ENCODE assay signal across 8 cellular contexts in genomic region chrX:71283409-71284143, GRCh38. TPM values are rescaled to one million over a fixed set of nuclear protein-coding genes. Genes with fewer than 3 reads are reported as not detected.
DNase-seq lines count a peak whose midpoint lies in the region; ATAC-seq and TF ChIP-seq lines count a peak whose summit lies in the region.

TSS of gene NONO (plus strand) at chrX:71283635. CDS start at chrX:71290638, 7,003 bp downstream.

- H3K27me3 Mint-ChIP-seq in T-helper 17 cell (no peaks in the 10 kb centered on the region), progenitor cell of endocrine pancreas (no peaks in the 10 kb centered on the region)

- H3K36me3 ChIP-seq in left ventricle myocardium inferior = no peaks in the 10 kb centered on the region

- H3K36me3 Mint-ChIP-seq in T-helper 17 cell (ENCODE audit: low read depth) (peaks cover 2% of the 10 kb centered on the region), progenitor cell of endocrine pancreas (ENCODE audit: insufficient read depth) (peaks cover 8% of the 10 kb centered on the region)

- intact Hi-C loops in left ventricle myocardium inferior (cut with micrococcal nuclease) = no loop called here

- in situ Hi-C loops in GM13977 (cut with MboI; ENCODE audit: low pct_unique_long_range_greater_than_20kb, low sequenced_read_pairs, unreplicated experiment) = no loop called here

- H3K4me3 Mint-ChIP-seq in T-helper 17 cell (peak within 1 kb of the TSS; percentile 98), progenitor cell of endocrine pancreas (ENCODE audit: low read depth) (peak within 1 kb of the TSS; percentile 98)

- H3K9me3 ChIP-seq in T-helper 17 cell (ENCODE audit: control insufficient read depth, low read length, poor library complexity, severe bottlenecking) (no peaks in the 10 kb centered on the region), left ventricle myocardium inferior (replicated peaks) (no peaks in the 10 kb centered on the region)

- TF ChIP-seq CTCF in GM13977 (IDR thresholded peaks at IDR 0.05; ENCODE audit: extremely low read depth, insufficient read depth, missing control alignments) (peak; percentile 5), left ventricle myocardium inferior (IDR thresholded peaks at IDR 0.05; ENCODE audit: borderline replicate concordance) (no peak), progenitor cell of endocrine pancreas (IDR thresholded peaks at IDR 0.05; ENCODE audit: unreplicated experiment) (peak; percentile 11)

- peak within 1 kb of the TSS; percentile 76 for H3K4me3 ChIP-seq in left ventricle myocardium inferior

- peaks cover 18% of the 10 kb centered on the region for H3K9me3 Mint-ChIP-seq in progenitor cell of endocrine pancreas (ENCODE audit: low read depth)

- H3K27ac ChIP-seq in left ventricle myocardium inferior (replicated peaks) = peak within 1 kb of the TSS; percentile 92

- peak within 1 kb of the TSS; percentile 98 for H3K27ac Mint-ChIP-seq in T-helper 17 cell
- peak within 1 kb of the TSS; percentile 100 for H3K27ac Mint-ChIP-seq in progenitor cell of endocrine pancreas

- H3K4me1 Mint-ChIP-seq in T-helper 17 cell (peaks cover 4% of the 10 kb centered on the region), progenitor cell of endocrine pancreas (ENCODE audit: low read depth) (peaks cover 4% of the 10 kb centered on the region)

- peak; percentile 79 for ATAC-seq in HG02884 (IDR thresholded peaks at IDR 0.05; ENCODE audit: unreplicated experiment)
- ATAC-seq in T-helper 17 cell = peak; percentile 87

- H3K4me1 ChIP-seq in left ventricle myocardium inferior = peaks cover 37% of the 10 kb centered on the region

- DNase-seq in GM13977 (ENCODE audit: low spot score) = peak; percentile 83
- DNase-seq in NCI-H1694 treated with DMSO at 0.1 percent for 48 hours (lab: John Stamatoyannopoulos, UW) = peak; percentile 98
- peak; percentile 64 to 70 (median 68) for DNase-seq in T-helper 17 cell
- peak; percentile 15 to 92 (median 74) for DNase-seq in amygdala (lab: John Stamatoyannopoulos, UW)
- peak; percentile 73 for DNase-seq in left ventricle myocardium inferior
- peak; percentile 74 for DNase-seq in progenitor cell of endocrine pancreas (ENCODE audit: low spot score, unreplicated experiment)
- peak; percentile 94 for DNase-seq in ureter (ENCODE audit: low spot score)

- H3K27me3 ChIP-seq in left ventricle myocardium inferior (ENCODE audit: low read depth) = no peaks in the 10 kb centered on the region

RNA-seq across cellular contexts. Expression of gene NONO, which starts in this region (rescaled TPM):
- total RNA-seq in T-helper 17 cell (100 to 1,000 TPM; 404 to 406 TPM), left ventricle myocardium inferior (99.2 TPM), progenitor cell of endocrine pancreas (754 and 795 TPM in 2 replicates), ureter (308 TPM)

Comparison
In these comparisons a context has a peak if more than half of its experiments do, and no peak if none do; other contexts are left out.
1. Peak in every context shown above with its lines: DNase-seq, ATAC-seq, H3K4me3 ChIP-seq and H3K27ac ChIP-seq.